In genomic region chr22:41848468-41848867, GRCh38 we compare ENCODE assay signal across 14 cellular contexts. TPM values are rescaled to one million over a fixed set of nuclear protein-coding genes. Genes with fewer than 3 reads are reported as not detected.
A peak's percentile ranks its signal among the peaks of the same experiment; 100 is the strongest.
DNase-seq lines count a peak whose midpoint lies in the region; ATAC-seq and TF ChIP-seq lines count a peak whose summit lies in the region.
"Had no signal": no experiment of that assay in that cellular context is flagged by ENCODE, and none has a peak within 500 bp of the region (broad histone marks: within the 10 kb centered on the region; RNA-seq: fewer than 3 reads in every experiment).

No MANE protein-coding gene starts in this region.

- H3K27me3 ChIP-seq in Karpas-422 (ENCODE audit: low read length) (no peaks in the 10 kb centered on the region), adrenal gland (no peaks in the 10 kb centered on the region), right lobe of liver (no peaks in the 10 kb centered on the region), testis (no peaks in the 10 kb centered on the region)
- H3K27me3 ChIP-seq: cardiac muscle cell, heart left ventricle had no signal

- H3K4me2 ChIP-seq in Karpas-422 (ENCODE audit: low read depth, low read length, poor library complexity, severe bottlenecking) = no peak overlapping the region

- H3K27ac ChIP-seq in Karpas-422 (ENCODE audit: low read length) = peak overlapping the region; percentile 11; the same call in 1 of the 2 replicates
- H3K27ac ChIP-seq in adrenal gland = peak overlapping the region in 2 of 5 donors; percentile 3 to 64
- no peak overlapping the region for H3K27ac ChIP-seq in right lobe of liver
- no peak overlapping the region for H3K27ac ChIP-seq in testis
- H3K27ac ChIP-seq: cardiac muscle cell, heart left ventricle had no signal

- no peak overlapping the region for H2AFZ ChIP-seq in Karpas-422 (ENCODE audit: low read length)

- no peaks in the 10 kb centered on the region for H3K9me2 ChIP-seq in Karpas-422 (replicated peaks; ENCODE audit: insufficient read depth, low read length)

- peaks cover 97% of the 10 kb centered on the region for H3K79me2 ChIP-seq in Karpas-422 (ENCODE audit: low read length)

- no peak for TF ChIP-seq POLR2A in adrenal gland (IDR thresholded peaks at IDR 0.05)
- no peak for TF ChIP-seq POLR2A in right lobe of liver (IDR thresholded peaks at IDR 0.05)
- TF ChIP-seq POLR2A in testis (IDR thresholded peaks at IDR 0.05) = no peak

- DNase-seq in AG20443 (ENCODE audit: low spot score) (peak; percentile 52), Karpas-422 (no peak), adrenal gland (peak in 5 of 7 donors; percentile 46 to 71 (median 57)), right lobe of liver (peak in 1 of 3 donors; percentile 42), testis (no peak), LoVo (ENCODE audit: low spot score) (no peak)
- DNase-seq: activated CD8-positive, alpha-beta memory T cell treated with anti-CD3 and anti-CD28 coated beads, Interleukin-2, amount 10 ng/mL, durations not matched to agents 7 days and 5 days; NCI-H1092 treated with DMSO at 0.1 percent for 48 hours; nephron progenitor cell; RPMI8226 had no signal

- H3K4me1 ChIP-seq in Karpas-422 (ENCODE audit: low read length) (peaks cover 53% of the 10 kb centered on the region), adrenal gland (replicated peaks in 1 of 2) (peaks cover 50 to 56% of the 10 kb centered on the region in 2 donors), right lobe of liver (peaks cover 0 to 33% (median 9%) of the 10 kb centered on the region in 4 donors), testis (peaks cover 12% of the 10 kb centered on the region)

- peaks cover 24% of the 10 kb centered on the region for H3K36me3 ChIP-seq in Karpas-422 (ENCODE audit: insufficient read depth, low read length)
- no peaks in the 10 kb centered on the region for H3K36me3 ChIP-seq in adrenal gland (replicated peaks in 1 of 2)
- no peaks in the 10 kb centered on the region for H3K36me3 ChIP-seq in right lobe of liver
- no peaks in the 10 kb centered on the region for H3K36me3 ChIP-seq in testis (ENCODE audit: low read depth, missing control alignments)
- H3K36me3 ChIP-seq: cardiac muscle cell had no signal

- H4K20me1 ChIP-seq in Karpas-422 (ENCODE audit: insufficient read depth, low read depth, low read length) = peaks cover 58% of the 10 kb centered on the region

- ATAC-seq in right lobe of liver (peak; percentile 55 to 66 (median 62)), GM19324 (IDR thresholded peaks at IDR 0.05; ENCODE audit: low FRiP score, unreplicated experiment) (no peak), GM21447 (IDR thresholded peaks at IDR 0.05; ENCODE audit: unreplicated experiment) (no peak)
- ATAC-seq: activated CD8-positive, alpha-beta memory T cell treated with anti-CD3 and anti-CD28 coated beads, Interleukin-2, amount 10 ng/mL, durations not matched to agents 7 days and 5 days had no signal

- H3K9me3 ChIP-seq in Karpas-422 (ENCODE audit: low read length) (no peaks in the 10 kb centered on the region), adrenal gland (replicated peaks in 1 of 3) (no peaks in the 10 kb centered on the region), right lobe of liver (no peaks in the 10 kb centered on the region), testis (no peaks in the 10 kb centered on the region)
- H3K9me3 ChIP-seq: heart left ventricle had no signal

- 45 to 59% (median 51%) methylated on average over 5 of the region's 5 CpGs for WGBS in adrenal gland, 4 donors
- WGBS in right lobe of liver (ENCODE audit: insufficient coverage, low coverage, low lambda C conversion rate, missing lambda C conversion rate) = 58% methylated on average over 4 of the region's 5 CpGs
- 67 to 71% methylated on average over 5 of the region's 5 CpGs for WGBS in testis, 2 donors

- H3K4me3 ChIP-seq in Karpas-422 (ENCODE audit: low read length) (no peak overlapping the region), adrenal gland (no peak overlapping the region), right lobe of liver (no peak overlapping the region), testis (no peak overlapping the region)
- H3K4me3 ChIP-seq: cardiac muscle cell, heart left ventricle had no signal

- intact Hi-C loops in adrenal gland (cut with DNase I) = no loop called here
- intact Hi-C loops in right lobe of liver (cut with DNase I) = no loop called here
- intact Hi-C loops in testis (cut with DNase I; ENCODE audit: low total_unique reads) = no loop called here

- no peak overlapping the region for H3K9ac ChIP-seq in Karpas-422 (ENCODE audit: low read length)

- TF ChIP-seq CTCF in adrenal gland (IDR thresholded peaks at IDR 0.05) (peak in 2 of 6 experiments; percentile 12 to 18), right lobe of liver (IDR thresholded peaks at IDR 0.05) (no peak), testis (IDR thresholded peaks at IDR 0.05) (no peak)

RNA-seq across cellular contexts. Expression of gene SREBF2, which starts 15.6 kb away (rescaled TPM):
- total RNA-seq in Karpas-422 (2014; rRNA removed; shearing (Covaris generic); ENCODE audit: low replicate concordance) = 159 and 190 TPM in 2 replicates
- 100 to 1,000 TPM; 113 to 263 (median 156) TPM for total RNA-seq in adrenal gland
- 100 to 1,000 TPM in 2 of 3 donors, 10 to 100 TPM in 1; 85.7 to 209 (median 104) TPM for polyA plus RNA-seq in adrenal gland
- total RNA-seq in right lobe of liver = 10 to 100 TPM; 26.7 to 63.4 (median 37.2) TPM
- 100 to 1,000 TPM in 1 of 2 donors, 10 to 100 TPM in 1; 79.8 to 119 TPM for total RNA-seq in testis
- 59.7 TPM for polyA plus RNA-seq in testis (ENCODE audit: insufficient read depth, low read depth, low replicate concordance)

RNA-seq across cellular contexts. Expression of gene CCDC134, which starts 48.0 kb away (rescaled TPM):
- total RNA-seq in Karpas-422 (2014; rRNA removed; shearing (Covaris generic); ENCODE audit: low replicate concordance) = 4.4 and 12.5 TPM in 2 replicates
- total RNA-seq in adrenal gland (10 to 100 TPM; 24.9 to 64.4 (median 35.1) TPM), right lobe of liver (1 to 10 TPM; 2.6 to 5.2 (median 3.4) TPM), testis (10 to 100 TPM; 12.8 to 20.8 TPM)
- polyA plus RNA-seq in adrenal gland (10 to 100 TPM in 1 of 3 donors, 1 to 10 TPM in 2; 4.9 to 28.0 (median 6.8) TPM), testis (ENCODE audit: insufficient read depth, low read depth, low replicate concordance) (15.6 TPM)

Comparison
In these comparisons a context has a peak if more than half of its experiments do, and no peak if none do; other contexts are left out.
1. DNase-seq: peak in AG20443 (single experiment) and adrenal gland (5 of 7); none in Karpas-422 (single experiment), testis (single experiment) and LoVo (single experiment).
2. ATAC-seq: peak in right lobe of liver (4 of 4); none in GM19324 (single experiment) and GM21447 (single experiment).